Comparison of ENCODE assay signal across 24 cellular contexts in the genomic region with DNA sequence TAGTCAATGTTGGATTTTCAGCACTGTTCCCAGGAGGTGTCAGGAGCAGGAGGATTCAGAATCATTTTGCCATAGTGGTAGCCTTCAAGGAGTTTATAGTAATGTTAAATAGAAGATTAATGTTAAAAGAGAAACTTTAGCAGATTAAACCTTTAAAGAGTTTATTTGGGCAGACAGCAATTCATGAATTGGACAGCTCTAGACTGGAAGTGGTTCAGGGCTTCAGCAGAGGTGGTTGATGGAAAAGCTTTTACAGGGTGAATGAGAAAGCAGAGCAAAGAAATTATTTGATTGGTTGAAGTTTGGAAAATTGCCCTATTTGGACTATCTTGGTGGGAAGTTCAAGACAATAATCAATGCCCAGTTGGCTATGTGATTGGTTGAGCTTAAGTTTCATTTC.
"Had no signal": no experiment of that assay in that cellular context is flagged by ENCODE, and none has a peak within 500 bp of the region (broad histone marks: within the 10 kb centered on the region; RNA-seq: fewer than 3 reads in every experiment).

No MANE protein-coding gene starts in this region.

- H3K27me3 ChIP-seq: dorsolateral prefrontal cortex, neutrophil, right atrium auricular region, sigmoid colon, transverse colon had no signal

- H3K36me3 Mint-ChIP-seq: naive B cell; natural killer cell treated with Interleukin-12 subunit alpha and Interleukin-12 subunit beta and Interleukin-15 and Interleukin-18, amount 100 ng/mL, for 72 hours; stimulated activated memory B cell treated with anti-CD40 and anti-IgM and Interleukin-4, amounts not matched to agents 10 μg/mL and 1 μg/mL and 100 μg/mL, for 72 hours had no signal

- H3K27ac Mint-ChIP-seq: immature natural killer cell; naive B cell; natural killer cell treated with Interleukin-12 subunit alpha and Interleukin-12 subunit beta and Interleukin-15 and Interleukin-18, amount 100 ng/mL, for 72 hours; stimulated activated memory B cell treated with anti-CD40 and anti-IgM and Interleukin-4, amounts not matched to agents 10 μg/mL and 1 μg/mL and 100 μg/mL, for 72 hours; stimulated activated naive CD8-positive, alpha-beta T cell treated with anti-CD3 and anti-CD28 coated beads, Interleukin-15, Interleukin-2, amounts not matched to agents 100 ng/mL and 50 ng/mL, for 24 hours had no signal

- H3K4me3 Mint-ChIP-seq: immature natural killer cell; naive B cell; natural killer cell treated with Interleukin-12 subunit alpha and Interleukin-12 subunit beta and Interleukin-15 and Interleukin-18, amount 100 ng/mL, for 72 hours; neural crest cell; stimulated activated memory B cell treated with anti-CD40 and anti-IgM and Interleukin-4, amounts not matched to agents 10 μg/mL and 1 μg/mL and 100 μg/mL, for 72 hours; stimulated activated naive CD8-positive, alpha-beta T cell treated with anti-CD3 and anti-CD28 coated beads, Interleukin-15, Interleukin-2, amounts not matched to agents 100 ng/mL and 50 ng/mL, for 24 hours had no signal

- FAIRE-seq: colon, frontal cortex had no signal

- H3K27me3 Mint-ChIP-seq: natural killer cell treated with Interleukin-12 subunit alpha and Interleukin-12 subunit beta and Interleukin-15 and Interleukin-18, amount 100 ng/mL, for 72 hours; stimulated activated memory B cell treated with anti-CD40 and anti-IgM and Interleukin-4, amounts not matched to agents 10 μg/mL and 1 μg/mL and 100 μg/mL, for 72 hours; stimulated activated naive CD8-positive, alpha-beta T cell treated with anti-CD3 and anti-CD28 coated beads, Interleukin-15, Interleukin-2, amounts not matched to agents 100 ng/mL and 50 ng/mL, for 24 hours had no signal

- H3K4me1 Mint-ChIP-seq: immature natural killer cell had no signal

- DNase-seq: dorsolateral prefrontal cortex; effector CD4-positive, alpha-beta T cell; hypothalamus; immature natural killer cell; islet precursor cell; kidney glomerular epithelial cell; left colon; left ventricle myocardium inferior; lower lobe of right lung; mucosa of descending colon; naive B cell; sigmoid colon; stimulated activated CD4-positive, alpha-beta T cell treated with anti-CD3 and anti-CD28 coated beads, Interleukin-4, amount 100 ng/mL, for 4 hours; transverse colon had no signal

- H3K9me3 Mint-ChIP-seq: immature natural killer cell; naive B cell; neural crest cell; stimulated activated memory B cell treated with anti-CD40 and anti-IgM and Interleukin-4, amounts not matched to agents 10 μg/mL and 1 μg/mL and 100 μg/mL, for 72 hours had no signal

- H3K9me3 ChIP-seq: left ventricle myocardium inferior, lower lobe of right lung, mucosa of descending colon, neutrophil, prostate gland, right atrium auricular region, sigmoid colon, thoracic aorta, transverse colon had no signal

- ATAC-seq: left colon; lower lobe of right lung; mucosa of descending colon; natural killer cell treated with Interleukin-12 subunit alpha and Interleukin-12 subunit beta and Interleukin-15 and Interleukin-18, amount 100 ng/mL, for 72 hours; stimulated activated memory B cell treated with anti-CD40 and anti-IgM and Interleukin-4, amounts not matched to agents 10 μg/mL and 1 μg/mL and 100 μg/mL, for 72 hours had no signal

- H3K36me3 ChIP-seq: left ventricle myocardium inferior, lower lobe of right lung, neutrophil, prostate gland, right atrium auricular region, sigmoid colon, thoracic aorta, transverse colon had no signal

- H3K4me3 ChIP-seq: dorsolateral prefrontal cortex, left ventricle myocardium inferior, lower lobe of right lung, mucosa of descending colon, prostate gland, right atrium auricular region, sigmoid colon, thoracic aorta, transverse colon had no signal

- H3K27ac ChIP-seq: dorsolateral prefrontal cortex, left ventricle myocardium inferior, lower lobe of right lung, right atrium auricular region, sigmoid colon, thoracic aorta, transverse colon had no signal
